2 cellular contexts compared by ENCODE assay signal in the genomic region with DNA sequence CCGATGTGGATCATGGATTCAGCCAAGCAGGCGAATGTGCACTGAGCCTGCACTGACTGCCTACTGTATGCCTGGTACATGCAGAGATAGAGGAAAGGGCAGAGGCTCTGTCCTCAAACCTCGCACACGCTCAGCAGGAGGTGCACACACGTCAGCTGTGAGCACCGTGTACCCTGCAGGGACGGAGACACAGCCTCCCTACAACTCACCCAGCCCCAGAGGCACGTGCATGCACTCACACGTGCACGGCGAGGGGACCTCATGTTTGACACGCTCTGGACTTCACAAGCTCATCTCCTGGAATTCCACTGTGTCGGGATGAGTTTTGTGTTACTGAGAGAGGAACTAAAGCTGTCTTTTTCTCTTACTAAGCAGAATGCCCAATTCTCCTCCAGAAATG.
TF ChIP-seq lines count a peak whose summit lies in the region.

No MANE protein-coding gene starts in this region.

TF ChIP-seq in H1, 55 proteins besides CTCF, POLR2A, EP300 and RAD21:
- TF ChIP-seq BCL11A (IDR thresholded peaks at IDR 0.05; ENCODE audit: low read depth in 2 of 2, low read length in 2 of 2): no peak
- no peak for TF ChIP-seq TAF7 (optimal IDR thresholded peaks at IDR 0.05; ENCODE audit: borderline replicate concordance, low read depth, low read length)
- no peak for TF ChIP-seq CEBPB (IDR thresholded peaks at IDR 0.05; ENCODE audit: low read depth, low read length)
- TF ChIP-seq GTF2F1 (IDR thresholded peaks at IDR 0.05; ENCODE audit: borderline replicate concordance, low read depth, low read length): no peak
- no peak for TF ChIP-seq MAX (IDR thresholded peaks at IDR 0.05)
- no peak for TF ChIP-seq FOSL1 (IDR thresholded peaks at IDR 0.05; ENCODE audit: insufficient read depth, low read depth, low read length)
- TF ChIP-seq ZNF274 (IDR thresholded peaks at IDR 0.05; ENCODE audit: borderline replicate concordance, extremely low read depth, low read length): no peak
- no peak for TF ChIP-seq ASH2L (IDR thresholded peaks at IDR 0.05; ENCODE audit: low read length)
- TF ChIP-seq CBX8 (IDR thresholded peaks at IDR 0.05; ENCODE audit: borderline replicate concordance, low read depth, low read length): no peak
- no peak for TF ChIP-seq EGR1 (IDR thresholded peaks at IDR 0.05; ENCODE audit: borderline replicate concordance, low read depth, low read length)
- no peak for TF ChIP-seq TBP (IDR thresholded peaks at IDR 0.05; ENCODE audit: low read depth, low read length)

TF ChIP-seq in HEK293T, 16 proteins besides CTCF, POLR2A, EP300 and RAD21:
- TF ChIP-seq HDGF (IDR thresholded peaks at IDR 0.05; ENCODE audit: borderline replicate concordance) (no peak), SP1 (IDR thresholded peaks at IDR 0.05) (no peak), ARNT (IDR thresholded peaks at IDR 0.05) (no peak)
